In genomic region chr11:79232346-79232745, GRCh38 we compare ENCODE assay signal across 23 cellular contexts.
"Had no signal": no experiment of that assay in that cellular context is flagged by ENCODE, and none has a peak within 500 bp of the region (broad histone marks: within the 10 kb centered on the region; RNA-seq: fewer than 3 reads in every experiment).

No MANE protein-coding gene starts in this region.

- H3K4me1 Mint-ChIP-seq: activated CD4-positive, alpha-beta memory T cell treated with anti-CD3 and anti-CD28 coated beads, Interleukin-2, amount 10 ng/mL, durations not matched to agents 7 days and 5 days; activated naive CD4-positive, alpha-beta T cell treated with anti-CD3 and anti-CD28 coated beads, Interleukin-2, amount 50 U/mL, for 24 hours; central memory CD8-positive, alpha-beta T cell had no signal

- H3K36me3 ChIP-seq: adrenal gland, gastrocnemius medialis, heart right ventricle, lower lobe of right lung, right atrium auricular region, tibial artery, uterus had no signal

- H3K27me3 Mint-ChIP-seq: activated CD4-positive, alpha-beta memory T cell treated with anti-CD3 and anti-CD28 coated beads, Interleukin-2, amount 10 ng/mL, durations not matched to agents 7 days and 5 days; activated naive CD4-positive, alpha-beta T cell treated with anti-CD3 and anti-CD28 coated beads, Interleukin-2, amount 50 U/mL, for 24 hours; activated T-cell treated with anti-CD3 and anti-CD28 coated beads, Interleukin-2, amount 50 U/mL, for 24 hours; central memory CD8-positive, alpha-beta T cell; progenitor cell of endocrine pancreas had no signal

- H3K27ac Mint-ChIP-seq: activated CD4-positive, alpha-beta memory T cell treated with anti-CD3 and anti-CD28 coated beads, Interleukin-2, amount 10 ng/mL, durations not matched to agents 7 days and 5 days; activated naive CD4-positive, alpha-beta T cell treated with anti-CD3 and anti-CD28 coated beads, Interleukin-2, amount 50 U/mL, for 24 hours; activated T-cell treated with anti-CD3 and anti-CD28 coated beads, Interleukin-2, amount 50 U/mL, for 24 hours; mesothelial cell of epicardium; progenitor cell of endocrine pancreas; WTC11 had no signal

- H3K4me3 Mint-ChIP-seq: activated CD4-positive, alpha-beta memory T cell treated with anti-CD3 and anti-CD28 coated beads, Interleukin-2, amount 10 ng/mL, durations not matched to agents 7 days and 5 days; activated naive CD4-positive, alpha-beta T cell treated with anti-CD3 and anti-CD28 coated beads, Interleukin-2, amount 50 U/mL, for 24 hours; activated T-cell treated with anti-CD3 and anti-CD28 coated beads, Interleukin-2, amount 50 U/mL, for 24 hours; central memory CD8-positive, alpha-beta T cell; mesothelial cell of epicardium; WTC11 had no signal

- H3K36me3 Mint-ChIP-seq: activated naive CD4-positive, alpha-beta T cell treated with anti-CD3 and anti-CD28 coated beads, Interleukin-2, amount 50 U/mL, for 24 hours; mesothelial cell of epicardium; WTC11 had no signal

- H3K27me3 ChIP-seq: adrenal gland, body of pancreas, gastrocnemius medialis, heart right ventricle, right atrium auricular region, tibial artery, uterus had no signal

- H3K4me1 ChIP-seq: adrenal gland, lower lobe of right lung, uterus had no signal

- H3K4me3 ChIP-seq: adrenal gland, body of pancreas, gastrocnemius medialis, heart right ventricle, lower lobe of right lung, right atrium auricular region, skin epidermis, tibial artery, uterus had no signal

- DNase-seq: activated CD4-positive, alpha-beta memory T cell treated with anti-CD3 and anti-CD28 coated beads, Interleukin-2, amount 10 ng/mL, durations not matched to agents 7 days and 5 days; activated CD4-positive, alpha-beta T cell treated with anti-CD3 and anti-CD28 coated beads for 4 hours; activated effector memory CD4-positive, alpha-beta T cell treated with Interleukin-2 at 50 U/mL for 16 hours; activated T-cell treated with anti-CD3 and anti-CD28 coated beads, Interleukin-2, amount 50 U/mL, for 24 hours; adrenal gland; body of pancreas; cortex of kidney; effector CD4-positive, alpha-beta T cell; gastrocnemius medialis; heart right ventricle; left colon; lower lobe of right lung; stimulated activated CD4-positive, alpha-beta T cell treated with anti-CD3 and anti-CD28 coated beads, Interleukin-4, amount 100 ng/mL, for 24 hours; stimulated activated naive CD4-positive, alpha-beta T cell; tibial artery; uterus had no signal

- H3K27ac ChIP-seq: adrenal gland, body of pancreas, gastrocnemius medialis, heart right ventricle, lower lobe of right lung, right atrium auricular region, skin epidermis, tibial artery, uterus had no signal

- H3K9me3 Mint-ChIP-seq: activated CD4-positive, alpha-beta memory T cell treated with anti-CD3 and anti-CD28 coated beads, Interleukin-2, amount 10 ng/mL, durations not matched to agents 7 days and 5 days; activated naive CD4-positive, alpha-beta T cell treated with anti-CD3 and anti-CD28 coated beads, Interleukin-2, amount 50 U/mL, for 24 hours; activated T-cell treated with anti-CD3 and anti-CD28 coated beads, Interleukin-2, amount 50 U/mL, for 24 hours; mesothelial cell of epicardium; WTC11 had no signal

- H3K9me3 ChIP-seq: adrenal gland, body of pancreas, gastrocnemius medialis, heart right ventricle, lower lobe of right lung, right atrium auricular region, tibial artery, uterus had no signal

- ATAC-seq: body of pancreas, gastrocnemius medialis, heart right ventricle, left colon, lower lobe of right lung, WTC11 had no signal
